Comparison of ENCODE assay signal across 16 cellular contexts in genomic region chr19:21362291-21362690, GRCh38. TPM values are rescaled to one million over a fixed set of nuclear protein-coding genes. Genes with fewer than 3 reads are reported as not detected.
DNase-seq lines count a peak whose midpoint lies in the region; ATAC-seq and TF ChIP-seq lines count a peak whose summit lies in the region.
"Had no signal": no experiment of that assay in that cellular context is flagged by ENCODE, and none has a peak within 500 bp of the region (broad histone marks: within the 10 kb centered on the region; RNA-seq: fewer than 3 reads in every experiment).

No MANE protein-coding gene starts in this region.

- TF ChIP-seq CTCF in Calu3 (IDR thresholded peaks at IDR 0.05; ENCODE audit: unreplicated experiment) (no peak), Panc1 (IDR thresholded peaks at IDR 0.05) (no peak), epithelial cell of esophagus (IDR thresholded peaks at IDR 0.05; ENCODE audit: insufficient read depth, low read depth, low read length, missing control alignments) (no peak), progenitor cell of endocrine pancreas (IDR thresholded peaks at IDR 0.05; ENCODE audit: unreplicated experiment) (no peak), A673 (conservative IDR thresholded peaks at IDR 0.05; ENCODE audit: low read depth, low read length) (no peak)

- H3K27me3 ChIP-seq in Panc1 (ENCODE audit: control insufficient read depth, insufficient read depth, low read length) (no peaks in the 10 kb centered on the region), A673 (replicated peaks; ENCODE audit: insufficient read depth, low read depth, low read length, poor library complexity) (no peaks in the 10 kb centered on the region)
- H3K27me3 ChIP-seq: SJCRH30 had no signal

- POLR2A ChIA-PET in Panc1 (lab: Charles Lee) = no interaction called here
- POLR2A ChIA-PET in A673 (lab: Charles Lee; ENCODE audit: low non-redundant PET) = no interaction called here

- no peak overlapping the region for H3K27ac ChIP-seq in Panc1 (ENCODE audit: low read length)
- H3K27ac ChIP-seq in A673 (ENCODE audit: low read depth, low read length, poor library complexity, severe bottlenecking) = no peak overlapping the region
- H3K27ac ChIP-seq: SJCRH30 had no signal

- in situ Hi-C loops in Panc1 (cut with HindIII; ENCODE audit: low pct_unique_long_range_greater_than_20kb, low sequenced_read_pairs) = no loop called here

- peaks cover 4% of the 10 kb centered on the region; the same call in 1 of the 2 replicates for H3K9me3 ChIP-seq in Panc1 (ENCODE audit: control insufficient read depth, insufficient read depth, low read depth, low read length)
- peaks cover 34% of the 10 kb centered on the region for H3K9me3 ChIP-seq in A673 (ENCODE audit: low read depth, low read length, poor library complexity, severe bottlenecking)

- H3K36me3 ChIP-seq in Panc1 (ENCODE audit: control insufficient read depth, insufficient read depth, low read length) (peaks cover 4% of the 10 kb centered on the region), A673 (ENCODE audit: insufficient read depth, low read length, poor library complexity, severe bottlenecking) (peaks cover 64% of the 10 kb centered on the region)

- DNase-seq in Calu3 (no peak), Panc1 (ENCODE audit: low read depth, low spot score) (no peak), epithelial cell of esophagus (ENCODE audit: low read depth) (peak; percentile 1), progenitor cell of endocrine pancreas (ENCODE audit: low spot score, unreplicated experiment) (no peak), COLO829 (ENCODE audit: low spot score) (no peak), A673 (ENCODE audit: low spot score) (no peak)
- no peak for DNase-seq in stimulated activated naive CD4-positive, alpha-beta T cell treated with Interleukin-2 at 50 U/mL for 16 hours (lab: John Stamatoyannopoulos, UW)
- DNase-seq: CD4-positive, alpha-beta memory T cell; GDM1; H7; Karpas-422; NCI-H1105; NCI-H1694 treated with DMSO at 0.1 percent for 48 hours; NCI-H345; NCI-H69; SJCRH30 had no signal

- intact Hi-C loops in Calu3 (cut with micrococcal nuclease; ENCODE audit: unreplicated experiment) (no loop called here), Panc1 (cut with micrococcal nuclease; ENCODE audit: unreplicated experiment) (no loop called here), A673 (cut with micrococcal nuclease; ENCODE audit: unreplicated experiment) (no loop called here)

- no peak for ATAC-seq in Panc1

- H3K27me3 Mint-ChIP-seq in Calu3 (ENCODE audit: unreplicated experiment) = no peaks in the 10 kb centered on the region
- no peaks in the 10 kb centered on the region for H3K27me3 Mint-ChIP-seq in progenitor cell of endocrine pancreas
- H3K27me3 Mint-ChIP-seq: CD4-positive, alpha-beta memory T cell had no signal

- H3K4me3 ChIP-seq in Panc1 (ENCODE audit: low read depth in 2 of 2, low read length in 2 of 2) = no peak overlapping the region
- no peak overlapping the region for H3K4me3 ChIP-seq in epithelial cell of esophagus (ENCODE audit: low read length)
- no peak overlapping the region for H3K4me3 ChIP-seq in A673 (ENCODE audit: low read depth, low read length, poor library complexity, severe bottlenecking)
- H3K4me3 ChIP-seq: SJCRH30 had no signal

- H3K4me3 Mint-ChIP-seq in Calu3 (ENCODE audit: low read depth, unreplicated experiment) = no peak overlapping the region
- peak overlapping the region; percentile 37 for H3K4me3 Mint-ChIP-seq in progenitor cell of endocrine pancreas (ENCODE audit: low read depth)

- CTCF ChIA-PET in Calu3 (lab: Charles Lee) = no interaction called here
- CTCF ChIA-PET in Panc1 (lab: Charles Lee) = no interaction called here
- CTCF ChIA-PET in A673 (lab: Charles Lee) = no interaction called here

- H3K4me1 Mint-ChIP-seq in Calu3 (ENCODE audit: low read depth, unreplicated experiment) = no peaks in the 10 kb centered on the region
- H3K4me1 Mint-ChIP-seq in progenitor cell of endocrine pancreas (ENCODE audit: low read depth) = peaks cover 5% of the 10 kb centered on the region

- H3K4me1 ChIP-seq in Panc1 (ENCODE audit: control insufficient read depth, insufficient read depth, low read length) = peaks cover 4% of the 10 kb centered on the region; the same call in 1 of the 2 replicates
- H3K4me1 ChIP-seq in A673 (ENCODE audit: insufficient read depth, low read length, poor library complexity, severe bottlenecking) = no peaks in the 10 kb centered on the region
- H3K4me1 ChIP-seq: SJCRH30 had no signal

- H3K36me3 Mint-ChIP-seq in Calu3 (ENCODE audit: insufficient read depth, unreplicated experiment) = peaks cover 26% of the 10 kb centered on the region
- H3K36me3 Mint-ChIP-seq in progenitor cell of endocrine pancreas (ENCODE audit: insufficient read depth) = peaks cover 49% of the 10 kb centered on the region

- peaks cover 3% of the 10 kb centered on the region for H3K9me3 Mint-ChIP-seq in Calu3 (ENCODE audit: low read depth, unreplicated experiment)
- no peaks in the 10 kb centered on the region for H3K9me3 Mint-ChIP-seq in progenitor cell of endocrine pancreas (ENCODE audit: low read depth)

- H3K27ac Mint-ChIP-seq in Calu3 (ENCODE audit: unreplicated experiment) (no peak overlapping the region), progenitor cell of endocrine pancreas (peak overlapping the region; percentile 59)

- BruUV-seq in Calu3 (replicated peaks; lab: Mats Ljungman, UMichigan) = TSS peak; percentile 14
- BruUV-seq in Panc1 (replicated peaks; lab: Mats Ljungman, UMichigan) = TSS peak; percentile 49
- BruUV-seq in A673 (replicated peaks; lab: Mats Ljungman, UMichigan) = no TSS peak

RNA-seq across cellular contexts. Expression of gene ZNF738, which starts 3.5 kb away (rescaled TPM):
- total RNA-seq in Calu3 (2022) (7.4 and 8.2 TPM in 2 replicates), Panc1 (2021; ENCODE audit: unreplicated experiment) (9.7 TPM), progenitor cell of endocrine pancreas (71.7 and 71.8 TPM in 2 replicates), A673 (2021) (26.3 and 27.2 TPM in 2 replicates)
- 4.3 TPM for polyA plus RNA-seq in Panc1 (2012; ENCODE audit: insufficient read length)

RNA-seq across cellular contexts. Expression of gene ZNF708, which starts 33.1 kb away (rescaled TPM):
- total RNA-seq in Calu3 (2022) (4.9 and 6.0 TPM in 2 replicates), Panc1 (2021; ENCODE audit: unreplicated experiment) (8.3 TPM), progenitor cell of endocrine pancreas (35.1 and 38.5 TPM in 2 replicates), A673 (2021) (9.4 and 9.7 TPM in 2 replicates)
- polyA plus RNA-seq in Panc1 (2012; ENCODE audit: insufficient read length) = 1.2 TPM

RNA-seq across cellular contexts. Expression of gene ZNF493, which starts 34.6 kb away (rescaled TPM):
- 8.9 and 9.4 TPM in 2 replicates for total RNA-seq in Calu3 (2022)
- 8.5 TPM for total RNA-seq in Panc1 (2021; ENCODE audit: unreplicated experiment)
- polyA plus RNA-seq in Panc1 (2012; ENCODE audit: insufficient read length) = 3.4 TPM
- total RNA-seq in progenitor cell of endocrine pancreas = 46.6 and 50.8 TPM in 2 replicates
- total RNA-seq in A673 (2021) = 5.5 and 5.7 TPM in 2 replicates
